Comparison of ENCODE assay signal across 8 cellular contexts in genomic region chr7:55964802-55965470, GRCh38. TPM values are rescaled to one million over a fixed set of nuclear protein-coding genes. Genes with fewer than 3 reads are reported as not detected.
A peak's percentile ranks its signal among the peaks of the same experiment; 100 is the strongest.
DNase-seq lines count a peak whose midpoint lies in the region; ATAC-seq and TF ChIP-seq lines count a peak whose summit lies in the region.

No MANE protein-coding gene starts in this region.

- H3K4me3 ChIP-seq in NB4 (ENCODE audit: low read depth, low read length) (peak overlapping the region; percentile 78), mesenchymal stem cell (ENCODE audit: insufficient read depth in 1 of 2, low read depth in 1 of 2, low read length in 2 of 2) (peak overlapping the region; percentile 77 to 85)

- peaks cover 6 to 19% of the 10 kb centered on the region in 2 experiments for H3K36me3 ChIP-seq in mesenchymal stem cell (ENCODE audit: control insufficient read depth in 1 of 2, insufficient read depth in 2 of 2, low read depth in 1 of 2, low read length in 2 of 2)

- peak overlapping the region; percentile 80 for H4K8ac ChIP-seq in mesenchymal stem cell (ENCODE audit: low read length)

- H3K27me3 ChIP-seq in mesenchymal stem cell (ENCODE audit: control insufficient read depth in 1 of 2, insufficient read depth in 1 of 2, low read length in 2 of 2): no peaks in the 10 kb centered on the region

- DNase-seq in NCI-H446 treated with DMSO at 0.1 percent for 48 hours (lab: John Stamatoyannopoulos, UW): peak; percentile 1
- no peak for DNase-seq in NCI-H446 (lab: John Stamatoyannopoulos, UW)
- DNase-seq in NB4 (ENCODE audit: low read depth): peak; percentile 86
- DNase-seq in activated CD4-positive, alpha-beta T cell treated with anti-CD3 and anti-CD28 coated beads, Interleukin-2, amount 10 ng/mL, durations not matched to agents 24 days and 14 days: peak; percentile 86
- peak; percentile 20 to 33 (median 26) for DNase-seq in effector memory CD8-positive, alpha-beta T cell
- peak; percentile 64 for DNase-seq in mesenchymal stem cell
- DNase-seq in stimulated activated CD8-positive, alpha-beta memory T cell treated with anti-CD3 and anti-CD28 coated beads, Interleukin-12 subunit alpha, Interleukin-12 subunit beta, amount 100 ng/mL, for 4 hours (ENCODE audit: low read depth): peak; percentile 31

- peak overlapping the region; percentile 76 for H3K27ac ChIP-seq in mesenchymal stem cell (ENCODE audit: low read length, poor library complexity, severe bottlenecking)

- H2BK15ac ChIP-seq in mesenchymal stem cell (ENCODE audit: low read depth, poor library complexity, severe bottlenecking): peak overlapping the region; percentile 15

- peaks cover 5% of the 10 kb centered on the region for H3K4me1 ChIP-seq in mesenchymal stem cell (ENCODE audit: control insufficient read depth, insufficient read depth, low read depth, low read length)

- H2BK5ac ChIP-seq in mesenchymal stem cell (ENCODE audit: low read depth, low read length, poor library complexity, severe bottlenecking): peak overlapping the region; percentile 50

- H3K23ac ChIP-seq in mesenchymal stem cell (ENCODE audit: low read length in 2 of 2): peak overlapping the region in 1 of 2 experiments; percentile 65

- peaks cover 18% of the 10 kb centered on the region for H3K4me1 Mint-ChIP-seq in activated CD4-positive, alpha-beta T cell treated with anti-CD3 and anti-CD28 coated beads, Interleukin-2, amount 10 ng/mL, durations not matched to agents 24 days and 14 days
- H3K4me1 Mint-ChIP-seq in effector memory CD8-positive, alpha-beta T cell (ENCODE audit: low read depth in 2 of 2): peaks cover 24 to 35% of the 10 kb centered on the region in 2 donors

- H4K91ac ChIP-seq in mesenchymal stem cell (ENCODE audit: low read length): peak overlapping the region; percentile 91

- TF ChIP-seq CTCF in NB4 (IDR thresholded peaks at IDR 0.05; ENCODE audit: low read depth, low read length): no peak

- H3K18ac ChIP-seq in mesenchymal stem cell (ENCODE audit: low read depth in 1 of 2, low read length in 2 of 2): peak overlapping the region; percentile 58 to 85

- peaks cover 12% of the 10 kb centered on the region for H3K36me3 Mint-ChIP-seq in activated CD4-positive, alpha-beta T cell treated with anti-CD3 and anti-CD28 coated beads, Interleukin-2, amount 10 ng/mL, durations not matched to agents 24 days and 14 days (ENCODE audit: low read depth)
- H3K36me3 Mint-ChIP-seq in effector memory CD8-positive, alpha-beta T cell (ENCODE audit: insufficient read depth): peaks cover 14% of the 10 kb centered on the region

- H2AK5ac ChIP-seq in mesenchymal stem cell (ENCODE audit: low read length, severe bottlenecking): no peak overlapping the region

- no peaks in the 10 kb centered on the region for H3K27me3 Mint-ChIP-seq in activated CD4-positive, alpha-beta T cell treated with anti-CD3 and anti-CD28 coated beads, Interleukin-2, amount 10 ng/mL, durations not matched to agents 24 days and 14 days
- H3K27me3 Mint-ChIP-seq in effector memory CD8-positive, alpha-beta T cell: no peaks in the 10 kb centered on the region

- no peak for TF ChIP-seq POLR2A in NB4 (IDR thresholded peaks at IDR 0.05; ENCODE audit: extremely low read depth, insufficient read length)

- peak overlapping the region; percentile 85 for H3K4me2 ChIP-seq in mesenchymal stem cell (ENCODE audit: low read length, poor library complexity, severe bottlenecking)

- H3K9me3 ChIP-seq in mesenchymal stem cell (ENCODE audit: control insufficient read depth, low read length): no peaks in the 10 kb centered on the region

- H2BK120ac ChIP-seq in mesenchymal stem cell (ENCODE audit: low read depth, low read length): peak overlapping the region; percentile 99

- H3K27ac Mint-ChIP-seq in activated CD4-positive, alpha-beta T cell treated with anti-CD3 and anti-CD28 coated beads, Interleukin-2, amount 10 ng/mL, durations not matched to agents 24 days and 14 days: peak overlapping the region; percentile 90
- peak overlapping the region; percentile 88 to 92 for H3K27ac Mint-ChIP-seq in effector memory CD8-positive, alpha-beta T cell

- 1% methylated on average over 37 of the region's 49 CpGs for WGBS in mesenchymal stem cell

- peak overlapping the region; percentile 91 for H2AFZ ChIP-seq in mesenchymal stem cell (ENCODE audit: low read depth, low read length)

- peak; percentile 81 for ATAC-seq in HG02610 (IDR thresholded peaks at IDR 0.05; ENCODE audit: unreplicated experiment)
- ATAC-seq in effector memory CD8-positive, alpha-beta T cell (replicated peaks): peak; percentile 56

- peak overlapping the region; percentile 92 for H3K9ac ChIP-seq in mesenchymal stem cell (ENCODE audit: low read length)

- peaks cover 8% of the 10 kb centered on the region for H3K79me1 ChIP-seq in mesenchymal stem cell (replicated peaks; ENCODE audit: low read length, poor library complexity, severe bottlenecking)

- peak overlapping the region; percentile 95 for H3K4me3 Mint-ChIP-seq in activated CD4-positive, alpha-beta T cell treated with anti-CD3 and anti-CD28 coated beads, Interleukin-2, amount 10 ng/mL, durations not matched to agents 24 days and 14 days
- H3K4me3 Mint-ChIP-seq in effector memory CD8-positive, alpha-beta T cell: peak overlapping the region; percentile 68 to 82

- peak overlapping the region; percentile 68 to 91 for H3K4ac ChIP-seq in mesenchymal stem cell (ENCODE audit: low read depth in 1 of 2, low read length in 2 of 2)

- no peaks in the 10 kb centered on the region for H3K9me3 Mint-ChIP-seq in activated CD4-positive, alpha-beta T cell treated with anti-CD3 and anti-CD28 coated beads, Interleukin-2, amount 10 ng/mL, durations not matched to agents 24 days and 14 days
- no peaks in the 10 kb centered on the region for H3K9me3 Mint-ChIP-seq in effector memory CD8-positive, alpha-beta T cell

- intact Hi-C loops in activated CD4-positive, alpha-beta T cell treated with anti-CD3 and anti-CD28 coated beads, Interleukin-2, amount 10 ng/mL, durations not matched to agents 24 days and 14 days (cut with micrococcal nuclease): loop anchor here (1.0 to 5.0 kb wide), 5 partner anchors 14 to 324 kb away; partner anchors contain the start of genes MRPS17 and ZNF713

- no peak overlapping the region for H2BK12ac ChIP-seq in mesenchymal stem cell (ENCODE audit: low read length in 2 of 2)

- H3K14ac ChIP-seq in mesenchymal stem cell (ENCODE audit: low read length in 2 of 2): peak overlapping the region in 1 of 2 experiments; percentile 75

RNA-seq across cellular contexts. Expression of gene NIPSNAP2, which starts 0.6 kb away (rescaled TPM):
- 52.0 and 53.1 TPM in 2 replicates for total RNA-seq in activated CD4-positive, alpha-beta T cell treated with anti-CD3 and anti-CD28 coated beads, Interleukin-2, amount 10 ng/mL, durations not matched to agents 24 days and 14 days
- polyA plus RNA-seq in mesenchymal stem cell (2013, experiment 1 of 2): 51.8 TPM
- polyA plus RNA-seq in mesenchymal stem cell (2013, experiment 2 of 2): 55.2 TPM

RNA-seq across cellular contexts. Expression of gene MRPS17, which starts 13.3 kb away (rescaled TPM):
- 36.4 and 37.6 TPM in 2 replicates for total RNA-seq in activated CD4-positive, alpha-beta T cell treated with anti-CD3 and anti-CD28 coated beads, Interleukin-2, amount 10 ng/mL, durations not matched to agents 24 days and 14 days
- polyA plus RNA-seq in mesenchymal stem cell (2013, experiment 1 of 2): 14.6 TPM
- polyA plus RNA-seq in mesenchymal stem cell (2013, experiment 2 of 2): 15.8 TPM

Comparison
In these comparisons a context has a peak if more than half of its experiments do, and no peak if none do; other contexts are left out.
1. DNase-seq: peak in NCI-H446 treated with DMSO at 0.1 percent for 48 hours (single experiment), NB4 (single experiment), activated CD4-positive, alpha-beta T cell treated with anti-CD3 and anti-CD28 coated beads, Interleukin-2, amount 10 ng/mL, durations not matched to agents 24 days and 14 days (single experiment), effector memory CD8-positive, alpha-beta T cell (3 of 3), mesenchymal stem cell (single experiment) and stimulated activated CD8-positive, alpha-beta memory T cell treated with anti-CD3 and anti-CD28 coated beads, Interleukin-12 subunit alpha, Interleukin-12 subunit beta, amount 100 ng/mL, for 4 hours (single experiment); none in NCI-H446 (0 of 2).